In the genomic region with DNA sequence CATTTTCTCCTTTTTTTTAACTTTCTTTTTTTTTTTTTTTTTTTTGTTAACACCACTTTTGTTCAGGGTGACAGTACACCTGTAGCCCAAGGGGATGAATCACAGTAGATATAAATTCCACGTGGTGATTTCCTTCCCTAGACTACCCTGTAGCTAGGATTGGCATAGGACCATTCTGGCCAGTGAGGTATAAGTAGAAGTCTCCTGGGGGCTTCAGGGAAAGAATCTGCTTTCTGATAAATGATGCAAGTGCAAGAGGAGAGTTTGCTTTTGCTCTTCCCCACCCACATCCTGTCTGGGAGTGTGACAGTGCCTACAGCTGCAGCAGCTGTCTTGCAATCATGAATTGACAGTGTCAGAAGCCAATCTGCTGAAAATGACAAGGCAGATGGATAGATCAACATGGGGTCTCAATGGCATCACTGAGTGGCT, we compare ENCODE assay signal across 1 cellular context.
TF ChIP-seq lines count a peak whose summit lies in the region.

No MANE protein-coding gene starts in this region.

TF ChIP-seq in SK-N-SH, 30 proteins besides CTCF, POLR2A, EP300 and RAD21 (continued from another document):
- TF ChIP-seq, protein P1, sequence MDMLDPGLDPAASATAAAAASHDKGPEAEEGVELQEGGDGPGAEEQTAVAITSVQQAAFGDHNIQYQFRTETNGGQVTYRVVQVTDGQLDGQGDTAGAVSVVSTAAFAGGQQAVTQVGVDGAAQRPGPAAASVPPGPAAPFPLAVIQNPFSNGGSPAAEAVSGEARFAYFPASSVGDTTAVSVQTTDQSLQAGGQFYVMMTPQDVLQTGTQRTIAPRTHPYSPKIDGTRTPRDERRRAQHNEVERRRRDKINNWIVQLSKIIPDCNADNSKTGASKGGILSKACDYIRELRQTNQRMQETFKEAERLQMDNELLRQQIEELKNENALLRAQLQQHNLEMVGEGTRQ (IDR thresholded peaks at IDR 0.05; ENCODE audit: borderline replicate concordance, low read depth, low read length): no peak
- TF ChIP-seq, protein P2, sequence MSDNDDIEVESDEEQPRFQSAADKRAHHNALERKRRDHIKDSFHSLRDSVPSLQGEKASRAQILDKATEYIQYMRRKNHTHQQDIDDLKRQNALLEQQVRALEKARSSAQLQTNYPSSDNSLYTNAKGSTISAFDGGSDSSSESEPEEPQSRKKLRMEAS (IDR thresholded peaks at IDR 0.05; ENCODE audit: low read depth): no peak
- TF ChIP-seq TCF12 (IDR thresholded peaks at IDR 0.05): no peak
TF ChIP-seq in SK-N-SH: peak in this region for 0.
